ENCODE assay signal across 1 cellular context in the genomic region with DNA sequence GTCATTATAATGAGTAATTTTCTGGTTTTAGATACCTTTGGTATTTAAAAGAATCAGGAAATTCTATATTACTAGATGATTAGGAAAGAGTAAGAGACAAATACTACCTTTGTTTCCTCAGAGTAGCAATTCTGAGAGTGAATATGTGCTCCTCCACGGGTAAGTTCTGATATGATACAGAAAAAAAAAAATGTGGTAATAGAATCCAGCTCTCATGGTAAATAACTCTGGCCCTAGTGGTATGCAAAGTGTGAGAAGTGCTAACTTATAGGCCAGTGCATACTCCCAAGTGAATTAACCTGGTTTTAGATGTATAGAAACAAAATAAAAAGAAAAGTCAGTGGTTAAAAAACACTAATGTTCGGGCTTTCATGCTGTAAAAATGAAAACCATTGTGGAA.
TF ChIP-seq lines count a peak whose summit lies in the region.

No MANE protein-coding gene starts in this region.

TF ChIP-seq in GM12878, 131 proteins besides CTCF, POLR2A, EP300 and RAD21:
- TF ChIP-seq NR2C2 (IDR thresholded peaks at IDR 0.05; ENCODE audit: borderline replicate concordance, control insufficient read depth, insufficient read length, low read depth) (no peak), TARDBP (IDR thresholded peaks at IDR 0.05; ENCODE audit: borderline replicate concordance) (no peak), EZH2 (IDR thresholded peaks at IDR 0.05; ENCODE audit: borderline replicate concordance, control insufficient read depth, low read depth, low read length) (no peak), ATF7 (IDR thresholded peaks at IDR 0.05; ENCODE audit: low read depth) (no peak), ZNF207 (IDR thresholded peaks at IDR 0.05; ENCODE audit: borderline replicate concordance) (no peak), NFIC (IDR thresholded peaks at IDR 0.05; ENCODE audit: low read depth, low read length) (no peak), ZNF592 (IDR thresholded peaks at IDR 0.05) (no peak), ELK1 (IDR thresholded peaks at IDR 0.05; ENCODE audit: low read depth, low read length) (no peak), BMI1 (IDR thresholded peaks at IDR 0.05; ENCODE audit: borderline replicate concordance) (no peak), MEF2B (IDR thresholded peaks at IDR 0.05; ENCODE audit: partially characterized antibody, poor library complexity, severe bottlenecking) (peak; percentile 55), SREBF1 (IDR thresholded peaks at IDR 0.05; ENCODE audit: low read length) (no peak), ZBED1 (IDR thresholded peaks at IDR 0.05; ENCODE audit: borderline replicate concordance) (no peak), EED (IDR thresholded peaks at IDR 0.05; ENCODE audit: low read depth) (no peak), WRNIP1 (IDR thresholded peaks at IDR 0.05; ENCODE audit: borderline replicate concordance, low read depth, low read length) (no peak), ZNF274 (IDR thresholded peaks at IDR 0.05; ENCODE audit: insufficient read depth, insufficient read length) (no peak), CUX1 (IDR thresholded peaks at IDR 0.05; ENCODE audit: insufficient replicate concordance, low read depth, low read length) (no peak), MTA3 (IDR thresholded peaks at IDR 0.05; ENCODE audit: borderline replicate concordance, low read length) (no peak), LARP7 (IDR thresholded peaks at IDR 0.05) (no peak), PAX5 (IDR thresholded peaks at IDR 0.05; ENCODE audit: borderline replicate concordance, low read depth, low read length) (no peak), SKIL (IDR thresholded peaks at IDR 0.05; ENCODE audit: low read depth, poor library complexity, severe bottlenecking) (no peak), MTA2 (IDR thresholded peaks at IDR 0.05; ENCODE audit: low read depth) (0 out of 2 replicates have a peak, but pooled peaks have one; percentile 14), PRDM15 (CRISPR knock-in tag; IDR thresholded peaks at IDR 0.05) (no peak), NR2C1 (IDR thresholded peaks at IDR 0.05) (no peak), ZNF217 (IDR thresholded peaks at IDR 0.05) (0 out of 2 replicates have a peak, but pooled peaks have one; percentile 35)
- TF ChIP-seq, protein P1, sequence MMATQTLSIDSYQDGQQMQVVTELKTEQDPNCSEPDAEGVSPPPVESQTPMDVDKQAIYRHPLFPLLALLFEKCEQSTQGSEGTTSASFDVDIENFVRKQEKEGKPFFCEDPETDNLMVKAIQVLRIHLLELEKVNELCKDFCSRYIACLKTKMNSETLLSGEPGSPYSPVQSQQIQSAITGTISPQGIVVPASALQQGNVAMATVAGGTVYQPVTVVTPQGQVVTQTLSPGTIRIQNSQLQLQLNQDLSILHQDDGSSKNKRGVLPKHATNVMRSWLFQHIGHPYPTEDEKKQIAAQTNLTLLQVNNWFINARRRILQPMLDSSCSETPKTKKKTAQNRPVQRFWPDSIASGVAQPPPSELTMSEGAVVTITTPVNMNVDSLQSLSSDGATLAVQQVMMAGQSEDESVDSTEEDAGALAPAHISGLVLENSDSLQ (IDR thresholded peaks at IDR 0.05) = no peak
- TF ChIP-seq, protein P2, sequence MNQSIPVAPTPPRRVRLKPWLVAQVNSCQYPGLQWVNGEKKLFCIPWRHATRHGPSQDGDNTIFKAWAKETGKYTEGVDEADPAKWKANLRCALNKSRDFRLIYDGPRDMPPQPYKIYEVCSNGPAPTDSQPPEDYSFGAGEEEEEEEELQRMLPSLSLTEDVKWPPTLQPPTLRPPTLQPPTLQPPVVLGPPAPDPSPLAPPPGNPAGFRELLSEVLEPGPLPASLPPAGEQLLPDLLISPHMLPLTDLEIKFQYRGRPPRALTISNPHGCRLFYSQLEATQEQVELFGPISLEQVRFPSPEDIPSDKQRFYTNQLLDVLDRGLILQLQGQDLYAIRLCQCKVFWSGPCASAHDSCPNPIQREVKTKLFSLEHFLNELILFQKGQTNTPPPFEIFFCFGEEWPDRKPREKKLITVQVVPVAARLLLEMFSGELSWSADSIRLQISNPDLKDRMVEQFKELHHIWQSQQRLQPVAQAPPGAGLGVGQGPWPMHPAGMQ (IDR thresholded peaks at IDR 0.05; ENCODE audit: borderline replicate concordance) = no peak
